In genomic region chr12:112168561-112168971, GRCh38 we compare ENCODE assay signal across 1 cellular context.
TF ChIP-seq lines count a peak whose summit lies in the region.

No MANE protein-coding gene starts in this region.

TF ChIP-seq in H1, 55 proteins besides CTCF, POLR2A, EP300 and RAD21:
- TF ChIP-seq ZNF274 (IDR thresholded peaks at IDR 0.05; ENCODE audit: borderline replicate concordance, extremely low read depth, low read length), result no peak
- no peak for TF ChIP-seq GTF2F1 (IDR thresholded peaks at IDR 0.05; ENCODE audit: borderline replicate concordance, low read depth, low read length)
- no peak for TF ChIP-seq SP4 (IDR thresholded peaks at IDR 0.05; ENCODE audit: low read length)
- no peak for TF ChIP-seq SIX5 (IDR thresholded peaks at IDR 0.05; ENCODE audit: low read depth, low read length)
- TF ChIP-seq GABPA (IDR thresholded peaks at IDR 0.05; ENCODE audit: borderline replicate concordance, insufficient read depth, low read length), result no peak
- TF ChIP-seq TBP (IDR thresholded peaks at IDR 0.05; ENCODE audit: low read depth, low read length), result no peak
- no peak for TF ChIP-seq HDAC6 (IDR thresholded peaks at IDR 0.05; ENCODE audit: low read depth, low read length)
- no peak for TF ChIP-seq SUZ12 (IDR thresholded peaks at IDR 0.05; ENCODE audit: low read length)
- no peak for TF ChIP-seq SAP30 (IDR thresholded peaks at IDR 0.05; ENCODE audit: insufficient read depth, insufficient replicate concordance, low read length)
- TF ChIP-seq RFX5 (IDR thresholded peaks at IDR 0.05; ENCODE audit: borderline replicate concordance, low read depth, low read length), result no peak
- TF ChIP-seq KDM4A (IDR thresholded peaks at IDR 0.05; ENCODE audit: low read depth, low read length, severe bottlenecking), result no peak
- TF ChIP-seq, protein P1, sequence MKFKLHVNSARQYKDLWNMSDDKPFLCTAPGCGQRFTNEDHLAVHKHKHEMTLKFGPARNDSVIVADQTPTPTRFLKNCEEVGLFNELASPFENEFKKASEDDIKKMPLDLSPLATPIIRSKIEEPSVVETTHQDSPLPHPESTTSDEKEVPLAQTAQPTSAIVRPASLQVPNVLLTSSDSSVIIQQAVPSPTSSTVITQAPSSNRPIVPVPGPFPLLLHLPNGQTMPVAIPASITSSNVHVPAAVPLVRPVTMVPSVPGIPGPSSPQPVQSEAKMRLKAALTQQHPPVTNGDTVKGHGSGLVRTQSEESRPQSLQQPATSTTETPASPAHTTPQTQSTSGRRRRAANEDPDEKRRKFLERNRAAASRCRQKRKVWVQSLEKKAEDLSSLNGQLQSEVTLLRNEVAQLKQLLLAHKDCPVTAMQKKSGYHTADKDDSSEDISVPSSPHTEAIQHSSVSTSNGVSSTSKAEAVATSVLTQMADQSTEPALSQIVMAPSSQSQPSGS (IDR thresholded peaks at IDR 0.05; ENCODE audit: low read length), result no peak
- TF ChIP-seq TCF12 (IDR thresholded peaks at IDR 0.05; ENCODE audit: low read depth, low read length), result no peak
- TF ChIP-seq CEBPB (IDR thresholded peaks at IDR 0.05; ENCODE audit: low read depth, low read length), result no peak
